14 cellular contexts compared by ENCODE assay signal in the genomic region with DNA sequence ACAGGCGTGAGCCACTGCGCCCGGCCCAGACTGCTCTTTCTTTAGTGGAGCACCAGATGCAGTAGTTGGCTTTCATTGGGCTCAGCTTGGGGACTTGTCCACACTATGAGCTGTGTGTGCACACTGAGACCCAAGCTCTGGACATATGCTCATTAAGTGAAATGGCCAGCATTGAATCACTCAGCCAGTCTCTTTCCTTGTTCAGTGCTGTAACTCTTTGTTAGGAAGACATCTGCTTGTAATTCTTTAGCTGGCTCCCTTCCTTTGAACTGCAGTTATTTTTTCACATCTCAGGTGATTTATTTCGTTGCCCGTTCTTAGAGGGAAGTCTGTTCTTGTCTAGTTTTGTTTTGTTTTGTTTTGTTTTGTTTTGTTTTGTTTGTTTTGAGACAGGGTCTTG.
"Had no signal": no experiment of that assay in that cellular context is flagged by ENCODE, and none has a peak within 500 bp of the region (broad histone marks: within the 10 kb centered on the region; RNA-seq: fewer than 3 reads in every experiment).

No MANE protein-coding gene starts in this region.

- ATAC-seq: body of pancreas, foreskin keratinocyte, heart right ventricle, left ventricle myocardium superior had no signal

- H3K9me3 ChIP-seq: body of pancreas, sigmoid colon, thyroid gland had no signal

- H3K36me3 ChIP-seq: sigmoid colon, thyroid gland, uterus had no signal

- H3K27ac Mint-ChIP-seq: activated B cell treated with CpG ODN at 0.5 μM for 24 hours had no signal

- H3K4me3 ChIP-seq: body of pancreas, heart right ventricle, sigmoid colon, thyroid gland, uterus had no signal

- H3K27ac ChIP-seq: body of pancreas, foreskin keratinocyte, sigmoid colon, thyroid gland, uterus had no signal

- H3K27me3 ChIP-seq: body of pancreas, foreskin keratinocyte, heart right ventricle, sigmoid colon, thyroid gland, uterus had no signal

- H3K4me1 ChIP-seq: uterus had no signal

- DNase-seq: activated B cell treated with CpG ODN at 0.5 μM for 24 hours; activated naive CD4-positive, alpha-beta T cell treated with anti-CD3 and anti-CD28 coated beads, Interleukin-2, amount 10 ng/mL, durations not matched to agents 7 days and 5 days; body of pancreas; central memory CD4-positive, alpha-beta T cell; foreskin keratinocyte; heart right ventricle; islet precursor cell; left ventricle myocardium superior; sigmoid colon; stimulated activated CD4-positive, alpha-beta T cell treated with anti-CD3 and anti-CD28 coated beads, Interleukin-12 subunit alpha, Interleukin-12 subunit beta, amount 100 ng/mL, for 4 hours; stimulated activated CD4-positive, alpha-beta T cell treated with anti-CD3 and anti-CD28 coated beads, Interleukin-2, amount 100 ng/mL, for 48 hours; T-helper 2 cell; thyroid gland; uterus had no signal

- H3K4me3 Mint-ChIP-seq: activated B cell treated with CpG ODN at 0.5 μM for 24 hours; activated naive CD4-positive, alpha-beta T cell treated with anti-CD3 and anti-CD28 coated beads, Interleukin-2, amount 10 ng/mL, durations not matched to agents 7 days and 5 days had no signal

- H3K27me3 Mint-ChIP-seq: activated B cell treated with CpG ODN at 0.5 μM for 24 hours; activated naive CD4-positive, alpha-beta T cell treated with anti-CD3 and anti-CD28 coated beads, Interleukin-2, amount 10 ng/mL, durations not matched to agents 7 days and 5 days had no signal
